ENCODE assay signal across 1 cellular context in the genomic region with DNA sequence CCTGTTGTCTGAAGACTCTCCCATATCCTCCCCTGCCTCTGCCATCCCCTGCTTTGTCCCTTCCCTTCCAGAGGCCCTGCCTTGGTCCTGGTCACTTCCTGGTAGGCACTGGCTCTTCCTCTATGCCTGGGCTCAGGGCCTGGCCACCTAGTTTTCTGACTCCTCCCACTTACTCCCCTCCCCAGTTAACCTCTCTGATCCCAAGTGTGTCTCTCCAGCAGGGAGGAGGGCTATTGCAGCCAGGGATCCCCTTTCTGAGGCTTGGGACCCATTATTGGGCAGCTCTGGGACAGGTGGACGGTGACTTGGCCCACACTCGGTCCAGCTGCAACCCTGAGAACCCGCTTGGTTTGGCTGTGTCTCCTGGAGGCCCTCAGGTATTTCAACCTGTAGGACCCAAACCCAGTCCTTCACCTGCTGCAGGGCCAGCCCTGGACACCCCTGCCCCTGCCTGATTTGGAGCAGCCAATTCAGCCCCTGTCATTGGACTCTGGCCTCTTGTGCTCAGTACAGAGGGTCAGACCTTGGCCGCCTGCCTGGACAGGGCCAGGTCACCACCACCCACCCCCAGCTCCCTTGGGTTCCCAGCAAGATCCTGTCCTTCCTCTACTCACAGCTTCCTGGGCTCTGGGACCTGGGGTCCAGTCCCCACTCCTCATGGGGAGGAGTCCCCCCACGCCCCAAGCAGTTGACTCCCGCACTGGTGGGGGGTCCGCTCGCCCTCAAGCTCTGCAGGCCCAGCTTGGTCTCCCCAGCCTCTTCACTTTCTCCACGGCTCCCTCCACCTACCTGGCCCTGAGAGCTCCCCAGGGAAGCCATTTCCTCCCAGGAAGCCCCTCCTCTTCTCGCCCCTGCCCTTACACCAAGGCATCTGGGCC.
TF ChIP-seq lines count a peak whose summit lies in the region.

No MANE protein-coding gene starts in this region.

TF ChIP-seq in IMR-90, 13 proteins besides CTCF, POLR2A, EP300 and RAD21:
- TF ChIP-seq FOS (IDR thresholded peaks at IDR 0.05; ENCODE audit: low read depth, low read length): no peak
- no peak for TF ChIP-seq RFX5 (IDR thresholded peaks at IDR 0.05; ENCODE audit: low read depth, low read length)
- no peak for TF ChIP-seq CEBPB (IDR thresholded peaks at IDR 0.05; ENCODE audit: low read depth, low read length)
- no peak for TF ChIP-seq MAFK (IDR thresholded peaks at IDR 0.05; ENCODE audit: low read depth, low read length)
- no peak for TF ChIP-seq MXI1 (IDR thresholded peaks at IDR 0.05; ENCODE audit: borderline replicate concordance, low read depth, low read length)
- no peak for TF ChIP-seq NFE2L2 (IDR thresholded peaks at IDR 0.05; ENCODE audit: low read depth, low read length)
- no peak for TF ChIP-seq USF2 (IDR thresholded peaks at IDR 0.05; ENCODE audit: low read depth, low read length)
- no peak for TF ChIP-seq ELK1 (IDR thresholded peaks at IDR 0.05; ENCODE audit: borderline replicate concordance, low read depth, low read length)
- no peak for TF ChIP-seq RCOR1 (IDR thresholded peaks at IDR 0.05; ENCODE audit: insufficient replicate concordance, low read length)
- no peak for TF ChIP-seq BHLHE40 (IDR thresholded peaks at IDR 0.05; ENCODE audit: low read depth, low read length)
- no peak for TF ChIP-seq SMC3 (IDR thresholded peaks at IDR 0.05; ENCODE audit: low read depth, low read length)
- TF ChIP-seq MAZ (IDR thresholded peaks at IDR 0.05; ENCODE audit: borderline replicate concordance, low read depth, low read length): no peak
- no peak for TF ChIP-seq CHD1 (IDR thresholded peaks at IDR 0.05; ENCODE audit: low read depth, low read length)
TF ChIP-seq in IMR-90: peak in this region for 0.
